In the genomic region with DNA sequence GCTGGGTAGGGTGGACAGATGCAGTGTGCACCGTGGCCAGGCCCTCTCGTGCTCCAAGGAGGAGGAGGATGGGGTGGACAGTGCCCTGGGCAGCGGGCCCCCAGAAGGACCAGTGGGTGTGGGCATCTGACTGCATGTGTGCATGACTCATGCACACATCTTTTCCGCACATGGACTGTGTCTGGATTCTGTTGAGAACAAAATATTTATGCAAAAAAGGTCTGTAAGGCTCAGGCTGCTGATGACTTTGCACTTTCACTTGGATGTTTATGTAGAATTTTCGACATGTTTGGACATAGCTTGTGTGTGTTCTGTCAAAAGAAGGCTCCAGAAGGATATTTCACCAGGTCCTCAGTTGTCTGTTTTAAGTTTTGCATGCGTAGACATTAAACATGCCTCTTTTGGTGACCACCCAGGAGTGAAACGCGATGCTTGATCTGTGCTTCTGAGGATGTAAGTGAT, we compare ENCODE assay signal across 14 cellular contexts. TPM values are rescaled to one million over a fixed set of nuclear protein-coding genes. Genes with fewer than 3 reads are reported as not detected.
DNase-seq lines count a peak whose midpoint lies in the region; ATAC-seq and TF ChIP-seq lines count a peak whose summit lies in the region.
"Had no signal": no experiment of that assay in that cellular context is flagged by ENCODE, and none has a peak within 500 bp of the region (broad histone marks: within the 10 kb centered on the region; RNA-seq: fewer than 3 reads in every experiment).

No MANE protein-coding gene starts in this region.

- no peaks in the 10 kb centered on the region for H3F3A ChIP-seq in OCI-LY1 (ENCODE audit: insufficient read depth, low read length)

- no peaks in the 10 kb centered on the region for H3K9me2 ChIP-seq in OCI-LY1 (ENCODE audit: low read depth, low read length)

- peaks cover 70% of the 10 kb centered on the region for H3K4me1 ChIP-seq in OCI-LY1 (ENCODE audit: insufficient read depth, low read length, severe bottlenecking)
- H3K4me1 ChIP-seq in esophagus (ENCODE audit: control insufficient read depth in 2 of 2, insufficient read depth in 2 of 2, low read length in 1 of 2): peaks cover 2% of the 10 kb centered on the region in 2 donors

- peak overlapping the region; percentile 59 for H3K4me2 ChIP-seq in OCI-LY1 (ENCODE audit: low read length)

- CTCF ChIA-PET in AG04450 (lab: Charles Lee): no interaction called here

- H3K27ac ChIP-seq in AG04450 (ENCODE audit: low read depth, low read length) (peak overlapping the region; percentile 98), OCI-LY1 (ENCODE audit: low read depth, low read length, poor library complexity, severe bottlenecking) (peak overlapping the region; percentile 52), esophagus (ENCODE audit: low read depth in 2 of 2, low read length in 1 of 2) (peak overlapping the region; percentile 25 to 82)
- H3K27ac ChIP-seq: C4-2B had no signal

- TF ChIP-seq CTCF in AG04450 (IDR thresholded peaks at IDR 0.05; ENCODE audit: low read depth, low read length) (no peak), OCI-LY1 (IDR thresholded peaks at IDR 0.05; ENCODE audit: low read length) (no peak)

- H3K36me3 ChIP-seq in OCI-LY1 (ENCODE audit: insufficient read depth, low read length) (peaks cover 54% of the 10 kb centered on the region), esophagus (ENCODE audit: control insufficient read depth in 2 of 2, insufficient read depth in 2 of 2, low read length in 1 of 2) (no peaks in the 10 kb centered on the region)
- H3K36me3 ChIP-seq: thoracic aorta had no signal

- WGBS in esophagus, 2 donors: 54 to 74% methylated on average over 8 of the region's 8 CpGs

- H3K4me3 ChIP-seq in AG04450 (ENCODE audit: low read depth, low read length) (peak overlapping the region; percentile 17; the same call in 1 of the 2 replicates), OCI-LY1 (ENCODE audit: low read depth, low read length, poor library complexity, severe bottlenecking) (peak overlapping the region; percentile 34), esophagus (ENCODE audit: low read depth in 1 of 2, low read length in 2 of 2) (no peak overlapping the region)
- H3K4me3 ChIP-seq: thoracic aorta had no signal

- H3K27me3 ChIP-seq in AG04450 (ENCODE audit: control insufficient read depth, insufficient read depth, low read length) (no peaks in the 10 kb centered on the region), OCI-LY1 (ENCODE audit: insufficient read depth, low read length) (no peaks in the 10 kb centered on the region), esophagus (ENCODE audit: control insufficient read depth in 1 of 2, insufficient read depth in 2 of 2, low read length in 2 of 2) (no peaks in the 10 kb centered on the region)

- POLR2A ChIA-PET in AG04450 (lab: Yijun Ruan, JAX): interaction anchor here (1.4 to 1.5 kb wide), 2 partner anchors 44 to 46 kb away, joined by 3 to 5 read pairs; no protein-coding TSS in a partner anchor

- no peak for ATAC-seq in HG02623 (IDR thresholded peaks at IDR 0.05; ENCODE audit: unreplicated experiment)
- ATAC-seq in HG02678 (IDR thresholded peaks at IDR 0.05; ENCODE audit: unreplicated experiment): no peak
- no peak for ATAC-seq in GM19455 (IDR thresholded peaks at IDR 0.05; ENCODE audit: unreplicated experiment)
- ATAC-seq: natural killer cell had no signal

- H3K79me2 ChIP-seq in OCI-LY1 (ENCODE audit: insufficient read depth, low read length): no peaks in the 10 kb centered on the region; the same call in 1 of the 2 replicates

- H2AFZ ChIP-seq in OCI-LY1 (ENCODE audit: low read length): no peak overlapping the region

- H4K20me1 ChIP-seq in OCI-LY1 (ENCODE audit: insufficient read depth, low read length): no peaks in the 10 kb centered on the region

- DNase-seq in AG04450 (ENCODE audit: low read depth, low spot score): peak; percentile 89
- DNase-seq in myocyte (ENCODE audit: low read depth): peak; percentile 85
- no peak for DNase-seq in cortex of kidney (lab: John Stamatoyannopoulos, UW)
- DNase-seq: activated CD8-positive, alpha-beta memory T cell treated with anti-CD3 and anti-CD28 coated beads, Interleukin-2, amount 50 U/mL, for 48 hours; cerebellar nuclear complex; natural killer cell; stimulated activated CD4-positive, alpha-beta T cell treated with anti-CD3 and anti-CD28 coated beads, Interleukin-4, amount 100 ng/mL, for 1 hour had no signal

- H3K9me3 ChIP-seq in AG04450 (ENCODE audit: control insufficient read depth, insufficient read depth, low read length): no peaks in the 10 kb centered on the region; the same call in 1 of the 2 replicates
- no peaks in the 10 kb centered on the region for H3K9me3 ChIP-seq in OCI-LY1 (ENCODE audit: low read length)
- H3K9me3 ChIP-seq in esophagus (ENCODE audit: control insufficient read depth in 2 of 2, insufficient read depth in 1 of 2, low read depth in 1 of 2, low read length in 1 of 2): no peaks in the 10 kb centered on the region
- H3K9me3 ChIP-seq: thoracic aorta had no signal

- H3K9ac ChIP-seq in OCI-LY1 (ENCODE audit: low read length): peak overlapping the region; percentile 24; the same call in 1 of the 2 replicates

RNA-seq across cellular contexts. Expression of a gene that starts 45.6 kb away (rescaled TPM):
- 54.5 and 56.6 TPM in 2 replicates for polyA plus RNA-seq in AG04450 (2011; rRNA removed)
- 119 and 120 TPM in 2 replicates for polyA minus RNA-seq in AG04450 (2011; rRNA and poly(A)+ RNA removed)
- 1 to 10 TPM; 4.4 to 6.5 TPM for polyA plus RNA-seq in esophagus
- total RNA-seq in myocyte: 65.7 and 66.9 TPM in 2 replicates
- 16.8 TPM for polyA plus RNA-seq in myocyte (2012)

Comparison
In these comparisons a context has a peak if more than half of its experiments do, and no peak if none do; other contexts are left out.
1. H3K4me3 ChIP-seq: peak in AG04450 (single experiment) and OCI-LY1 (single experiment); none in esophagus (0 of 2).
2. Peak in every context shown above with its lines, with median percentiles within 50 percentile points of each other: H3K27ac ChIP-seq.